Comparison of ENCODE assay signal across 1 cellular context in genomic region chr19:49107625-49108459, GRCh38.
TF ChIP-seq lines count a peak whose summit lies in the region.

No MANE protein-coding gene starts in this region.

TF ChIP-seq in H1, 55 proteins besides CTCF, POLR2A, EP300 and RAD21:
- no peak for TF ChIP-seq CHD7 (IDR thresholded peaks at IDR 0.05; ENCODE audit: insufficient replicate concordance, low read length)
- TF ChIP-seq POLR2AphosphoS5 (IDR thresholded peaks at IDR 0.05; ENCODE audit: low read depth, low read length): 0 out of 2 replicates have a peak, but pooled peaks have one; percentile 45
- 0 out of 2 replicates have a peak, but pooled peaks have one; percentile 8 for TF ChIP-seq SP1 (IDR thresholded peaks at IDR 0.05; ENCODE audit: low read depth, low read length)
- no peak for TF ChIP-seq NANOG (IDR thresholded peaks at IDR 0.05; ENCODE audit: insufficient read depth, low read depth, low read length, poor library complexity, severe bottlenecking)
- no peak for TF ChIP-seq MAFK (IDR thresholded peaks at IDR 0.05; ENCODE audit: low read depth, low read length)
